1 cellular context compared by ENCODE assay signal in the genomic region with DNA sequence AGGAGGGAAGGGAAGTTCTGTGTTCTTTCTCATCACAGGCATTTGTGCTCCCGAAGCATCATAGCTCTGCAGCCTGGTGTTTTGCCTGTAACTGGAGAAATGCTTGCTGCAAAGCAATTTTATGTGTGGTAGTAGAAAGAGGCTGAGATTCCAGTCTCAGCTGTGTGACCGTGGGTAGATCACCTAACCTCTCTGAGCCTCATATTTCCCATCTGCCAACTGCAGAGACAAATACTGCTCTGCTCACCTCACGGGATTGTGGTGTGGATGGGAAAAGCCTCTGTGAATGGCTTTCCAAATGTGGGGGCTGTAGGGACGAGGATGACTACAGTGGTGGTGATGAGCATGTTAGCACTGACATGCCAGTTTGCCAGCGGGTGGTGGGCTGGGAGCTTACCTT.
TF ChIP-seq lines count a peak whose summit lies in the region.

No MANE protein-coding gene starts in this region.

TF ChIP-seq in GM23338, 12 proteins besides CTCF, POLR2A, EP300 and RAD21 (continued from another document):
- TF ChIP-seq, protein P1, sequence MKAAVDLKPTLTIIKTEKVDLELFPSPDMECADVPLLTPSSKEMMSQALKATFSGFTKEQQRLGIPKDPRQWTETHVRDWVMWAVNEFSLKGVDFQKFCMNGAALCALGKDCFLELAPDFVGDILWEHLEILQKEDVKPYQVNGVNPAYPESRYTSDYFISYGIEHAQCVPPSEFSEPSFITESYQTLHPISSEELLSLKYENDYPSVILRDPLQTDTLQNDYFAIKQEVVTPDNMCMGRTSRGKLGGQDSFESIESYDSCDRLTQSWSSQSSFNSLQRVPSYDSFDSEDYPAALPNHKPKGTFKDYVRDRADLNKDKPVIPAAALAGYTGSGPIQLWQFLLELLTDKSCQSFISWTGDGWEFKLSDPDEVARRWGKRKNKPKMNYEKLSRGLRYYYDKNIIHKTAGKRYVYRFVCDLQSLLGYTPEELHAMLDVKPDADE (IDR thresholded peaks at IDR 0.05) = no peak
